ENCODE assay signal across 7 cellular contexts in genomic region chr10:22252801-22253577, GRCh38. TPM values are rescaled to one million over a fixed set of nuclear protein-coding genes. Genes with fewer than 3 reads are reported as not detected.
DNase-seq lines count a peak whose midpoint lies in the region; ATAC-seq, FAIRE-seq and TF ChIP-seq lines count a peak whose summit lies in the region.

No MANE protein-coding gene starts in this region.

- peaks cover 6% of the 10 kb centered on the region for H3K36me3 Mint-ChIP-seq in activated CD8-positive, alpha-beta T cell treated with anti-CD3 and anti-CD28 coated beads, Interleukin-2, amount 10 ng/mL, durations not matched to agents 7 days and 5 days (ENCODE audit: low read depth)
- no peaks in the 10 kb centered on the region for H3K36me3 Mint-ChIP-seq in endothelial cell (ENCODE audit: low read depth, unreplicated experiment)

- peak; percentile 36 for ATAC-seq in GM19035 (IDR thresholded peaks at IDR 0.05; ENCODE audit: unreplicated experiment)
- ATAC-seq in HG03342 (IDR thresholded peaks at IDR 0.05; ENCODE audit: unreplicated experiment) = peak; percentile 35
- ATAC-seq in activated CD8-positive, alpha-beta T cell treated with anti-CD3 and anti-CD28 coated beads, Interleukin-2, amount 10 ng/mL, durations not matched to agents 7 days and 5 days = peak; percentile 29

- peak overlapping the region; percentile 80 for H3K4me3 Mint-ChIP-seq in activated CD8-positive, alpha-beta T cell treated with anti-CD3 and anti-CD28 coated beads, Interleukin-2, amount 10 ng/mL, durations not matched to agents 7 days and 5 days
- H3K4me3 Mint-ChIP-seq in endothelial cell (ENCODE audit: unreplicated experiment) = peak overlapping the region; percentile 91

- no peak for FAIRE-seq in HTR-8/SVneo (lab: Jason Lieb, UNC)

- no peaks in the 10 kb centered on the region for H3K9me3 Mint-ChIP-seq in activated CD8-positive, alpha-beta T cell treated with anti-CD3 and anti-CD28 coated beads, Interleukin-2, amount 10 ng/mL, durations not matched to agents 7 days and 5 days (ENCODE audit: insufficient read depth)
- no peaks in the 10 kb centered on the region for H3K9me3 Mint-ChIP-seq in endothelial cell (ENCODE audit: unreplicated experiment)

- CTCF ChIA-PET in activated CD8-positive, alpha-beta T cell treated with anti-CD3 and anti-CD28 coated beads, Interleukin-2, amount 10 ng/mL, durations not matched to agents 7 days and 5 days (lab: Charles Lee) = interaction anchor here (0.5 to 1.6 kb wide), 5 partner anchors 7 to 736 kb away, joined by 3 to 4 read pairs (median 3); no protein-coding TSS in a partner anchor

- H3K27ac Mint-ChIP-seq in activated CD8-positive, alpha-beta T cell treated with anti-CD3 and anti-CD28 coated beads, Interleukin-2, amount 10 ng/mL, durations not matched to agents 7 days and 5 days = peak overlapping the region; percentile 82
- H3K27ac Mint-ChIP-seq in endothelial cell (ENCODE audit: unreplicated experiment) = peak overlapping the region; percentile 80

- TF ChIP-seq CTCF in endothelial cell (IDR thresholded peaks at IDR 0.05; ENCODE audit: unreplicated experiment) = no peak

- H3K27me3 Mint-ChIP-seq in activated CD8-positive, alpha-beta T cell treated with anti-CD3 and anti-CD28 coated beads, Interleukin-2, amount 10 ng/mL, durations not matched to agents 7 days and 5 days (ENCODE audit: low read depth) = peaks cover 12% of the 10 kb centered on the region
- peaks cover 4% of the 10 kb centered on the region for H3K27me3 Mint-ChIP-seq in endothelial cell (ENCODE audit: unreplicated experiment)

- H3K4me1 Mint-ChIP-seq in activated CD8-positive, alpha-beta T cell treated with anti-CD3 and anti-CD28 coated beads, Interleukin-2, amount 10 ng/mL, durations not matched to agents 7 days and 5 days (ENCODE audit: low read depth) = peaks cover 29% of the 10 kb centered on the region
- H3K4me1 Mint-ChIP-seq in endothelial cell (ENCODE audit: unreplicated experiment) = peaks cover 3% of the 10 kb centered on the region

- POLR2A ChIA-PET in activated CD8-positive, alpha-beta T cell treated with anti-CD3 and anti-CD28 coated beads, Interleukin-2, amount 10 ng/mL, durations not matched to agents 7 days and 5 days (lab: Charles Lee) = interaction anchor here (0.7 to 2.8 kb wide), 2 partner anchors 63 to 402 kb away, joined by 3 to 14 read pairs; partner anchors contain the start of gene COMMD3

- peak; percentile 42 for DNase-seq in activated CD8-positive, alpha-beta T cell treated with anti-CD3 and anti-CD28 coated beads, Interleukin-2, amount 10 ng/mL, durations not matched to agents 7 days and 5 days
- peak; percentile 39 for DNase-seq in endothelial cell (ENCODE audit: low spot score)
- DNase-seq in mucosa of gallbladder (ENCODE audit: low spot score) = peak; percentile 22
- peak; percentile 3 to 70 (median 42) for DNase-seq in stimulated activated naive CD4-positive, alpha-beta T cell (lab: John Stamatoyannopoulos, UW)
- no peak for DNase-seq in HTR-8/SVneo (ENCODE audit: insufficient read length, low spot score)

RNA-seq across cellular contexts. Expression of gene EBLN1, which starts 35.2 kb away (rescaled TPM):
- total RNA-seq in activated CD8-positive, alpha-beta T cell treated with anti-CD3 and anti-CD28 coated beads, Interleukin-2, amount 10 ng/mL, durations not matched to agents 7 days and 5 days = not detected
- total RNA-seq in endothelial cell (ENCODE audit: unreplicated experiment) = not detected
- not detected for total RNA-seq in mucosa of gallbladder
